8 cellular contexts compared by ENCODE assay signal in the genomic region with DNA sequence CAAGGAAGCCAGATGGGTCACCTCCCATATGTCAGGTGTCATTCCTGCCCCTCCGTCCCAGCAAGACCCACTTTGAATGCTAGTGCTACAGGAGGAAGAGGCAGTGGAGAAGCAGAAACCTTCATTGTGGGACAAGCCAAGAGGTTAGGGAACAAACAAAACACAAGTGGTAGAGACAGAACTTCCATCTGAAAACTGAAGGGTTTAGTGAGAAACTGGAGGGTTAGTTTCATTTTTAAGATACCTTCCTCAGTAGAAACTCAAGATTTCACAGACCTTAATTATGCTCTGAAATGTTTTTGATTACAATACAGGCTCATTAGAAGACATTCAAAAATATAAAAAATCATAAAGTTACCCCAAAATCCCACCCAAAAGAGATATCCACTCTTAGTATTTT. TPM values are rescaled to one million over a fixed set of nuclear protein-coding genes. Genes with fewer than 3 reads are reported as not detected.
DNase-seq lines count a peak whose midpoint lies in the region; FAIRE-seq and TF ChIP-seq lines count a peak whose summit lies in the region.

No MANE protein-coding gene starts in this region.

- no peaks in the 10 kb centered on the region for H3K9me3 Mint-ChIP-seq in endothelial cell (ENCODE audit: unreplicated experiment)

- peaks cover 51% of the 10 kb centered on the region for H3K4me1 Mint-ChIP-seq in endothelial cell (ENCODE audit: unreplicated experiment)

- H3K27ac Mint-ChIP-seq in endothelial cell (ENCODE audit: unreplicated experiment): peak overlapping the region; percentile 98

- no peak overlapping the region for H3K4me3 Mint-ChIP-seq in endothelial cell (ENCODE audit: unreplicated experiment)

- peak overlapping the region; percentile 64 to 76 (median 70) for H3K27ac ChIP-seq in sigmoid colon

- DNase-seq in NB4 (ENCODE audit: low read depth) (peak; percentile 9), endothelial cell (ENCODE audit: low spot score) (no peak), sigmoid colon (no peak), NCI-H526 treated with DMSO at 0.1 percent for 48 hours (lab: John Stamatoyannopoulos, UW) (no peak), urothelium cell line (ENCODE audit: low spot score) (no peak), NCI-H1417 treated with DMSO at 0.1 percent for 48 hours (lab: John Stamatoyannopoulos, UW) (no peak), activated gamma-delta T cell (lab: John Stamatoyannopoulos, UW) (no peak)

- WGBS in sigmoid colon, 2 donors: 49 to 76% methylated on average over 1 of the region's 1 CpG

- peaks cover 2% of the 10 kb centered on the region for H3K27me3 Mint-ChIP-seq in endothelial cell (ENCODE audit: unreplicated experiment)

- no peaks in the 10 kb centered on the region for H3K9me3 ChIP-seq in sigmoid colon

- H3K27me3 ChIP-seq in sigmoid colon: no peaks in the 10 kb centered on the region

- no peak for TF ChIP-seq EP300 in sigmoid colon (IDR thresholded peaks at IDR 0.05)

- peaks cover 0 to 78% (median 39%) of the 10 kb centered on the region in 4 donors for H3K4me1 ChIP-seq in sigmoid colon

- TF ChIP-seq POLR2A in NB4 (IDR thresholded peaks at IDR 0.05; ENCODE audit: extremely low read depth, insufficient read length): no peak
- TF ChIP-seq POLR2A in sigmoid colon (IDR thresholded peaks at IDR 0.05): no peak

- no peak for TF ChIP-seq CTCF in NB4 (IDR thresholded peaks at IDR 0.05; ENCODE audit: low read depth, low read length)
- TF ChIP-seq CTCF in endothelial cell (IDR thresholded peaks at IDR 0.05; ENCODE audit: unreplicated experiment): no peak
- no peak for TF ChIP-seq CTCF in sigmoid colon (IDR thresholded peaks at IDR 0.05)

- FAIRE-seq in urothelium cell line (lab: Jason Lieb, UNC): no peak

- H3K4me3 ChIP-seq in GM08714 (ENCODE audit: low read length) (peak overlapping the region; percentile 60; the same call in 1 of the 2 replicates), NB4 (ENCODE audit: low read depth, low read length) (no peak overlapping the region), sigmoid colon (no peak overlapping the region)

- H3K36me3 ChIP-seq in sigmoid colon: peaks cover 0 to 21% (median 3%) of the 10 kb centered on the region in 4 donors

- intact Hi-C loops in sigmoid colon (cut with DNase I): no loop called here

- no peaks in the 10 kb centered on the region for H3K36me3 Mint-ChIP-seq in endothelial cell (ENCODE audit: low read depth, unreplicated experiment)

RNA-seq across cellular contexts. Expression of a gene that starts 24.3 kb away (rescaled TPM):
- 14.1 TPM for total RNA-seq in endothelial cell (ENCODE audit: unreplicated experiment)
- total RNA-seq in sigmoid colon: 10 to 100 TPM; 12.2 to 37.1 (median 28.5) TPM
- polyA plus RNA-seq in sigmoid colon: 10 to 100 TPM; 15.2 to 30.0 (median 19.4) TPM

RNA-seq across cellular contexts. Expression of a gene that starts 24.4 kb away (rescaled TPM):
- total RNA-seq in endothelial cell (ENCODE audit: unreplicated experiment) (7.6 TPM), sigmoid colon (1 to 10 TPM; 2.7 to 6.3 (median 3.6) TPM)
- polyA plus RNA-seq in sigmoid colon: 1 to 10 TPM; 3.6 to 6.7 (median 5.7) TPM
